Comparison of ENCODE assay signal across 16 cellular contexts in the genomic region with DNA sequence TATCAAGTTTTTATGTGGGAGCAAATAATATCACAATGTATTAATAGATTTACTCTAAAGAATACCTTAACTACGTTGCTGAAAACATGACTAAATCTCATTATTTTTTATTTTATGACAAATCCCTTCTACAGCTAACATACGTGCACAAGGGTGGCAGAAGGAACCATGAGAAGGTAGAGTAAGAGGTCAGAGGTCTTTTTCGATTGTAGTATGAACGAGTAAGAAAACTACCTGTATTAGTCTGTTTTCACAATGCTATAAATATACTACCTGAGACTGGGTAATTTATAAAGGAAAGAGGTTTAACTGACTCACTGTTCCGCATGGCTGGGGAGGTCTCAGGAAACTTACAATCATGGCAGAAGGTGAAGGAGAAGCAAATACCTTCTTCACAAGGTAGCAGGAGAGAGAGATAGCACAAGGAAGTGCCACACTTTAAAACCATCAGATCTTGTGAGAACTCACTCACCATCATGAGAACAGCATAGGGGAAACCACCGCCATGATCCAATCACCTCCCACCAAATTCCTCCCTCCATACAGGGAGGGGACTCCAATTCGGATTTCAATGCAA.
A peak's percentile ranks its signal among the peaks of the same experiment; 100 is the strongest.
DNase-seq lines count a peak whose midpoint lies in the region; ATAC-seq, FAIRE-seq and TF ChIP-seq lines count a peak whose summit lies in the region.
"Had no signal": no experiment of that assay in that cellular context is flagged by ENCODE, and none has a peak within 500 bp of the region (broad histone marks: within the 10 kb centered on the region; RNA-seq: fewer than 3 reads in every experiment).

No MANE protein-coding gene starts in this region.

- no peak overlapping the region for H3K4me3 Mint-ChIP-seq in activated B cell treated with CpG ODN at 0.5 μM for 24 hours
- H3K4me3 Mint-ChIP-seq: CD14-positive monocyte; CD4-positive, alpha-beta memory T cell had no signal

- H3K27me3 Mint-ChIP-seq in activated B cell treated with CpG ODN at 0.5 μM for 24 hours: no peaks in the 10 kb centered on the region
- H3K27me3 Mint-ChIP-seq: CD4-positive, alpha-beta memory T cell had no signal

- FAIRE-seq in GM12891 (lab: Jason Lieb, UNC): no peak
- FAIRE-seq: GM12892, GM18507 had no signal

- in situ Hi-C loops in Caki2 (cut with HindIII; ENCODE audit: low pct_unique_long_range_greater_than_20kb, low sequenced_read_pairs): no loop called here

- no peaks in the 10 kb centered on the region for H3K9me3 Mint-ChIP-seq in activated B cell treated with CpG ODN at 0.5 μM for 24 hours
- H3K9me3 Mint-ChIP-seq: CD4-positive, alpha-beta memory T cell had no signal

- no peak for TF ChIP-seq POLR2A in GM12891 (IDR thresholded peaks at IDR 0.05; ENCODE audit: low read depth, low read length)

- ATAC-seq in activated B cell treated with CpG ODN at 0.5 μM for 24 hours (ENCODE audit: low read depth) (no peak), HG03571 (IDR thresholded peaks at IDR 0.05; ENCODE audit: unreplicated experiment) (no peak)

- TF ChIP-seq CTCF in activated B cell treated with CpG ODN at 0.5 μM for 24 hours (IDR thresholded peaks at IDR 0.05): no peak

- CTCF ChIA-PET in activated B cell treated with CpG ODN at 0.5 μM for 24 hours (lab: Charles Lee): no interaction called here

- DNase-seq in Caki2 (ENCODE audit: low read depth): peak; percentile 29
- no peak for DNase-seq in GM12891 (ENCODE audit: insufficient read length, low spot score)
- DNase-seq in activated B cell treated with CpG ODN at 0.5 μM for 24 hours: no peak
- DNase-seq in kidney tubule cell (ENCODE audit: low spot score): peak; percentile 87
- no peak for DNase-seq in midbrain (lab: John Stamatoyannopoulos, UW)
- no peak for DNase-seq in RKO (ENCODE audit: low spot score)
- DNase-seq: 8988T; Calu3; CD4-positive, alpha-beta memory T cell; DMS79 treated with DMSO at 0.1 percent for 48 hours; GF-D8; KG1 had no signal

- peak overlapping the region; percentile 26 for H3K27ac Mint-ChIP-seq in activated B cell treated with CpG ODN at 0.5 μM for 24 hours
- H3K27ac Mint-ChIP-seq: CD14-positive monocyte had no signal

- peaks cover 6% of the 10 kb centered on the region for H3K4me1 Mint-ChIP-seq in activated B cell treated with CpG ODN at 0.5 μM for 24 hours
- H3K4me1 Mint-ChIP-seq: CD14-positive monocyte had no signal

- POLR2A ChIA-PET in activated B cell treated with CpG ODN at 0.5 μM for 24 hours (lab: Charles Lee): no interaction called here

- intact Hi-C loops in activated B cell treated with CpG ODN at 0.5 μM for 24 hours (cut with micrococcal nuclease): no loop called here

- peaks cover 53% of the 10 kb centered on the region for H3K36me3 Mint-ChIP-seq in activated B cell treated with CpG ODN at 0.5 μM for 24 hours (ENCODE audit: low read depth)

TF ChIP-seq in GM12891, 5 proteins besides CTCF, POLR2A, EP300 and RAD21:
- TF ChIP-seq PAX5 (IDR thresholded peaks at IDR 0.05; ENCODE audit: insufficient read depth, low read length, severe bottlenecking) (peak; percentile 14), POU2F2 (IDR thresholded peaks at IDR 0.05; ENCODE audit: low read depth, low read length) (no peak), SPI1 (IDR thresholded peaks at IDR 0.05; ENCODE audit: low read depth, low read length) (no peak), POLR2AphosphoS5 (IDR thresholded peaks at IDR 0.05; ENCODE audit: low read depth, low read length) (no peak)

Comparison
In these comparisons a context has a peak if more than half of its experiments do, and no peak if none do; other contexts are left out.
1. DNase-seq: peak in Caki2 (single experiment) and kidney tubule cell (single experiment); none in GM12891 (single experiment), activated B cell treated with CpG ODN at 0.5 μM for 24 hours (single experiment), midbrain (single experiment) and RKO (single experiment).